ENCODE assay signal across 1 cellular context in the genomic region with DNA sequence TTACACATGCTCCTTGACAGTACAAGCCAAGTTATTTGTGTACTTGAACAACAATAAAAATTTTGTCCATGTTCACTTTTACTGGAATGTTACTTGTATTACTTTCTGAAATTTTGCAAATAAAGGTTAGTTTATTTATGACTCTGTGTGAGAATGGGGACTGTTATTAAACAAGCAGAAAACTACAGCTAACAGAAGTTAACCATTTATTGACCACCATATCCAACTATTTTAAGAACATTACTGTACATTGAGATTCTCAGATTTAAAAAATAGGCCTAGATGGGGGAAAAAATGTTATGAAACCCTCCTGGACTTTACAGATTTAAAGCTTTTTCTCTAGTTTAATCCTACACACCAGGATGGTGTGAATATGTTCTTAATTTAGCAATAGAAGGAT.
TF ChIP-seq lines count a peak whose summit lies in the region.

No MANE protein-coding gene starts in this region.

TF ChIP-seq in endothelial cell of umbilical vein, 7 proteins besides CTCF, POLR2A, EP300 and RAD21:
- TF ChIP-seq POLR2AphosphoS5 (IDR thresholded peaks at IDR 0.05; ENCODE audit: insufficient read depth, low read depth, low read length), result no peak
- TF ChIP-seq EZH2 (IDR thresholded peaks at IDR 0.05; ENCODE audit: borderline replicate concordance, low read depth, low read length, severe bottlenecking), result no peak
- TF ChIP-seq, protein P1, sequence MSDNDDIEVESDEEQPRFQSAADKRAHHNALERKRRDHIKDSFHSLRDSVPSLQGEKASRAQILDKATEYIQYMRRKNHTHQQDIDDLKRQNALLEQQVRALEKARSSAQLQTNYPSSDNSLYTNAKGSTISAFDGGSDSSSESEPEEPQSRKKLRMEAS (IDR thresholded peaks at IDR 0.05; ENCODE audit: insufficient read depth, insufficient read length), result no peak
- no peak for TF ChIP-seq GATA2 (IDR thresholded peaks at IDR 0.05; ENCODE audit: insufficient read depth, insufficient read length, low read depth, low read length)
- no peak for TF ChIP-seq FOS (IDR thresholded peaks at IDR 0.05; ENCODE audit: borderline replicate concordance, insufficient read depth, low read length)
- no peak for TF ChIP-seq JUN (IDR thresholded peaks at IDR 0.05; ENCODE audit: borderline replicate concordance, insufficient read depth, insufficient read length, low read depth)
- no peak for TF ChIP-seq MYC (IDR thresholded peaks at IDR 0.05; ENCODE audit: low read depth, low read length)
